Comparison of ENCODE assay signal across 1 cellular context in genomic region chr2:139317259-139317658, GRCh38.
TF ChIP-seq lines count a peak whose summit lies in the region.

No MANE protein-coding gene starts in this region.

TF ChIP-seq in GM23338, 12 proteins besides CTCF, POLR2A, EP300 and RAD21 (continued from another document):
- TF ChIP-seq ZNF462 (CRISPR knock-in tag; IDR thresholded peaks at IDR 0.05) (no peak), EZH2phosphoT487 (IDR thresholded peaks at IDR 0.05; ENCODE audit: unreplicated experiment) (no peak), CREB1 (CRISPR knock-in tag; IDR thresholded peaks at IDR 0.05; ENCODE audit: low read depth) (no peak), POLR2AphosphoS5 (IDR thresholded peaks at IDR 0.05; ENCODE audit: low read depth) (no peak), EZH2 (IDR thresholded peaks at IDR 0.05; ENCODE audit: low read depth, unreplicated experiment) (no peak), ZNF331 (CRISPR knock-in tag; IDR thresholded peaks at IDR 0.05; ENCODE audit: low read depth) (no peak)
- TF ChIP-seq, protein P1, sequence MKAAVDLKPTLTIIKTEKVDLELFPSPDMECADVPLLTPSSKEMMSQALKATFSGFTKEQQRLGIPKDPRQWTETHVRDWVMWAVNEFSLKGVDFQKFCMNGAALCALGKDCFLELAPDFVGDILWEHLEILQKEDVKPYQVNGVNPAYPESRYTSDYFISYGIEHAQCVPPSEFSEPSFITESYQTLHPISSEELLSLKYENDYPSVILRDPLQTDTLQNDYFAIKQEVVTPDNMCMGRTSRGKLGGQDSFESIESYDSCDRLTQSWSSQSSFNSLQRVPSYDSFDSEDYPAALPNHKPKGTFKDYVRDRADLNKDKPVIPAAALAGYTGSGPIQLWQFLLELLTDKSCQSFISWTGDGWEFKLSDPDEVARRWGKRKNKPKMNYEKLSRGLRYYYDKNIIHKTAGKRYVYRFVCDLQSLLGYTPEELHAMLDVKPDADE (IDR thresholded peaks at IDR 0.05) = no peak
- TF ChIP-seq, protein P2, sequence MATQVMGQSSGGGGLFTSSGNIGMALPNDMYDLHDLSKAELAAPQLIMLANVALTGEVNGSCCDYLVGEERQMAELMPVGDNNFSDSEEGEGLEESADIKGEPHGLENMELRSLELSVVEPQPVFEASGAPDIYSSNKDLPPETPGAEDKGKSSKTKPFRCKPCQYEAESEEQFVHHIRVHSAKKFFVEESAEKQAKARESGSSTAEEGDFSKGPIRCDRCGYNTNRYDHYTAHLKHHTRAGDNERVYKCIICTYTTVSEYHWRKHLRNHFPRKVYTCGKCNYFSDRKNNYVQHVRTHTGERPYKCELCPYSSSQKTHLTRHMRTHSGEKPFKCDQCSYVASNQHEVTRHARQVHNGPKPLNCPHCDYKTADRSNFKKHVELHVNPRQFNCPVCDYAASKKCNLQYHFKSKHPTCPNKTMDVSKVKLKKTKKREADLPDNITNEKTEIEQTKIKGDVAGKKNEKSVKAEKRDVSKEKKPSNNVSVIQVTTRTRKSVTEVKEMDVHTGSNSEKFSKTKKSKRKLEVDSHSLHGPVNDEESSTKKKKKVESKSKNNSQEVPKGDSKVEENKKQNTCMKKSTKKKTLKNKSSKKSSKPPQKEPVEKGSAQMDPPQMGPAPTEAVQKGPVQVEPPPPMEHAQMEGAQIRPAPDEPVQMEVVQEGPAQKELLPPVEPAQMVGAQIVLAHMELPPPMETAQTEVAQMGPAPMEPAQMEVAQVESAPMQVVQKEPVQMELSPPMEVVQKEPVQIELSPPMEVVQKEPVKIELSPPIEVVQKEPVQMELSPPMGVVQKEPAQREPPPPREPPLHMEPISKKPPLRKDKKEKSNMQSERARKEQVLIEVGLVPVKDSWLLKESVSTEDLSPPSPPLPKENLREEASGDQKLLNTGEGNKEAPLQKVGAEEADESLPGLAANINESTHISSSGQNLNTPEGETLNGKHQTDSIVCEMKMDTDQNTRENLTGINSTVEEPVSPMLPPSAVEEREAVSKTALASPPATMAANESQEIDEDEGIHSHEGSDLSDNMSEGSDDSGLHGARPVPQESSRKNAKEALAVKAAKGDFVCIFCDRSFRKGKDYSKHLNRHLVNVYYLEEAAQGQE (IDR thresholded peaks at IDR 0.05; ENCODE audit: unreplicated experiment) = no peak
